Comparison of ENCODE assay signal across 22 cellular contexts in genomic region chr16:50657251-50657650, GRCh38. TPM values are rescaled to one million over a fixed set of nuclear protein-coding genes. Genes with fewer than 3 reads are reported as not detected.
DNase-seq lines count a peak whose midpoint lies in the region; ATAC-seq, FAIRE-seq and TF ChIP-seq lines count a peak whose summit lies in the region.
"Had no signal": no experiment of that assay in that cellular context is flagged by ENCODE, and none has a peak within 500 bp of the region (broad histone marks: within the 10 kb centered on the region; RNA-seq: fewer than 3 reads in every experiment).

No MANE protein-coding gene starts in this region.

- DNase-seq in CMK (ENCODE audit: low read depth), result peak; percentile 81
- peak; percentile 61 for DNase-seq in RPMI7951 (ENCODE audit: low read depth)
- peak; percentile 9 for DNase-seq in fibroblast of mammary gland (ENCODE audit: low read depth)
- peak in 5 of 6 donors; percentile 82 to 92 (median 85) for DNase-seq in pancreas
- no peak for DNase-seq in activated CD4-positive, alpha-beta T cell treated with anti-CD3 and anti-CD28 coated beads for 36 hours
- DNase-seq in brain microvascular endothelial cell, result no peak
- no peak for DNase-seq in DMS153 treated with DMSO at 0.1 percent for 48 hours (lab: John Stamatoyannopoulos, UW; ENCODE audit: unreplicated experiment)
- no peak for DNase-seq in LoVo (ENCODE audit: low spot score)
- DNase-seq: activated CD4-positive, alpha-beta T cell treated with anti-CD3 and anti-CD28 coated beads for 1 hour; activated CD8-positive, alpha-beta memory T cell treated with anti-CD3 and anti-CD28 coated beads for 24 hours; activated naive CD4-positive, alpha-beta T cell; activated T-cell treated with anti-CD3 and anti-CD28 coated beads, Interleukin-2, amount 50 U/mL, for 24 hours; CD4-positive, alpha-beta T cell; cortex of kidney; MG63; NCI-H1436 treated with DMSO at 0.1 percent for 48 hours; NCI-H2171; NCI-H526; T1000 had no signal

- no peak for TF ChIP-seq CTCF in fibroblast of mammary gland (conservative IDR thresholded peaks at IDR 0.05; ENCODE audit: control insufficient read depth, insufficient read depth, low read depth, low read length)
- TF ChIP-seq CTCF in pancreas (IDR thresholded peaks at IDR 0.05), result no peak
- TF ChIP-seq CTCF in brain microvascular endothelial cell (IDR thresholded peaks at IDR 0.05; ENCODE audit: low read depth, low read length, missing control alignments), result no peak

- no peaks in the 10 kb centered on the region for H3K36me3 ChIP-seq in pancreas
- no peaks in the 10 kb centered on the region for H3K36me3 ChIP-seq in brain microvascular endothelial cell (replicated peaks)
- H3K36me3 ChIP-seq: MG63 had no signal

- H3K27ac ChIP-seq in pancreas (peak overlapping the region in 1 of 4 donors; percentile 34), brain microvascular endothelial cell (no peak overlapping the region)
- H3K27ac ChIP-seq: HL-60 had no signal

- H3K4me3 ChIP-seq in fibroblast of mammary gland (ENCODE audit: control insufficient read depth, low read depth, low read length) (no peak overlapping the region), pancreas (no peak overlapping the region), brain microvascular endothelial cell (ENCODE audit: low read depth, low read length) (no peak overlapping the region)
- H3K4me3 ChIP-seq: MG63 had no signal

- ATAC-seq in pancreas, result peak; percentile 77 to 84 (median 81)
- ATAC-seq in activated CD4-positive, alpha-beta T cell treated with anti-CD3 and anti-CD28 coated beads for 36 hours, result no peak

- no peak overlapping the region for H3K27ac Mint-ChIP-seq in activated CD4-positive, alpha-beta T cell treated with anti-CD3 and anti-CD28 coated beads for 36 hours
- H3K27ac Mint-ChIP-seq: activated T-cell treated with anti-CD3 and anti-CD28 coated beads, Interleukin-2, amount 50 U/mL, for 24 hours; CD4-positive, alpha-beta T cell; memory B cell had no signal

- intact Hi-C loops in pancreas (cut with DNase I), result no loop called here
- intact Hi-C loops in activated CD4-positive, alpha-beta T cell treated with anti-CD3 and anti-CD28 coated beads for 36 hours (cut with DNase I, micrococcal nuclease), result loop anchor here in 1 of 2 experiments (5.0 kb wide), 1 partner anchor 275 kb away; no protein-coding TSS in a partner anchor

- H3K9me3 Mint-ChIP-seq in activated CD4-positive, alpha-beta T cell treated with anti-CD3 and anti-CD28 coated beads for 36 hours (ENCODE audit: low read depth), result no peaks in the 10 kb centered on the region
- H3K9me3 Mint-ChIP-seq: CD4-positive, alpha-beta T cell; memory B cell had no signal

- H3K4me3 Mint-ChIP-seq in activated CD4-positive, alpha-beta T cell treated with anti-CD3 and anti-CD28 coated beads for 36 hours, result no peak overlapping the region
- H3K4me3 Mint-ChIP-seq: activated T-cell treated with anti-CD3 and anti-CD28 coated beads, Interleukin-2, amount 50 U/mL, for 24 hours; CD4-positive, alpha-beta T cell; memory B cell had no signal

- no peaks in the 10 kb centered on the region for H3K36me3 Mint-ChIP-seq in activated CD4-positive, alpha-beta T cell treated with anti-CD3 and anti-CD28 coated beads for 36 hours (ENCODE audit: low read depth)
- H3K36me3 Mint-ChIP-seq: memory B cell had no signal

- 37 to 45% methylated on average over 5 of the region's 5 CpGs for WGBS in pancreas, 2 donors

- H3K27me3 ChIP-seq in pancreas, result no peaks in the 10 kb centered on the region
- no peaks in the 10 kb centered on the region for H3K27me3 ChIP-seq in brain microvascular endothelial cell (replicated peaks)
- H3K27me3 ChIP-seq: MG63 had no signal

- H3K4me1 ChIP-seq in pancreas, result peaks cover 18 to 31% (median 30%) of the 10 kb centered on the region in 3 donors

- H3K9me3 ChIP-seq in pancreas, result no peaks in the 10 kb centered on the region
- H3K9me3 ChIP-seq: MG63 had no signal

- no peaks in the 10 kb centered on the region for H3K4me1 Mint-ChIP-seq in activated CD4-positive, alpha-beta T cell treated with anti-CD3 and anti-CD28 coated beads for 36 hours
- H3K4me1 Mint-ChIP-seq: memory B cell had no signal

- in situ Hi-C loops in brain microvascular endothelial cell (cut with HindIII; ENCODE audit: low pct_ligation_motif_present, low sequenced_read_pairs), result no loop called here

- CTCF ChIA-PET in activated CD4-positive, alpha-beta T cell treated with anti-CD3 and anti-CD28 coated beads for 36 hours (lab: Charles Lee), result interaction anchor here (2.2 kb wide), 1 partner anchor 8 kb away, joined by 10 read pairs; no protein-coding TSS in a partner anchor

- POLR2A ChIA-PET in activated CD4-positive, alpha-beta T cell treated with anti-CD3 and anti-CD28 coated beads for 36 hours (lab: Charles Lee), result no interaction called here

- H3K27me3 Mint-ChIP-seq in activated CD4-positive, alpha-beta T cell treated with anti-CD3 and anti-CD28 coated beads for 36 hours, result no peaks in the 10 kb centered on the region
- H3K27me3 Mint-ChIP-seq: activated T-cell treated with anti-CD3 and anti-CD28 coated beads, Interleukin-2, amount 50 U/mL, for 24 hours; CD4-positive, alpha-beta T cell; memory B cell had no signal

- FAIRE-seq in pancreas (lab: Jason Lieb, UNC), result no peak
- FAIRE-seq: GM12891 had no signal

RNA-seq across cellular contexts. Expression of gene SNX20, which starts 23.9 kb away (rescaled TPM):
- not detected in 2 replicates for total RNA-seq in RPMI7951 (2014; rRNA removed; shearing (Covaris generic))
- total RNA-seq in pancreas, result 1 to 10 TPM in 2 of 6 donors, under 1 TPM in 4; 0.09 to 2.8 (median 0.55) TPM
- under 1 TPM; 0.40 to 0.57 TPM for polyA plus RNA-seq in pancreas
- total RNA-seq in activated CD4-positive, alpha-beta T cell treated with anti-CD3 and anti-CD28 coated beads for 36 hours, result 10 to 100 TPM; 43.3 to 48.9 TPM

RNA-seq across cellular contexts. Expression of gene NOD2, which starts 36.2 kb away (rescaled TPM):
- 2.8 and 3.1 TPM in 2 replicates for total RNA-seq in RPMI7951 (2014; rRNA removed; shearing (Covaris generic))
- total RNA-seq in pancreas, result 1 to 10 TPM in 2 of 6 donors, under 1 TPM in 4; 0.08 to 2.1 (median 0.38) TPM
- under 1 TPM; 0.19 TPM for polyA plus RNA-seq in pancreas
- 1 to 10 TPM; 6.6 to 9.3 TPM for total RNA-seq in activated CD4-positive, alpha-beta T cell treated with anti-CD3 and anti-CD28 coated beads for 36 hours

Comparison
In these comparisons a context has a peak if more than half of its experiments do, and no peak if none do; other contexts are left out.
1. DNase-seq: peak in CMK (single experiment), RPMI7951 (single experiment), fibroblast of mammary gland (single experiment) and pancreas (5 of 6); none in activated CD4-positive, alpha-beta T cell treated with anti-CD3 and anti-CD28 coated beads for 36 hours (single experiment), brain microvascular endothelial cell (single experiment), DMS153 treated with DMSO at 0.1 percent for 48 hours (single experiment) and LoVo (single experiment).
2. RNA of gene SNX20, which starts 23.9 kb away (total RNA-seq): 43.3 to 48.9 TPM in activated CD4-positive, alpha-beta T cell treated with anti-CD3 and anti-CD28 coated beads for 36 hours; 0.09 to 2.8 TPM in pancreas and not detected in RPMI7951; every median in the first group is over 10 times any median in the second.